ENCODE assay signal across 13 cellular contexts in genomic region chr13:75798353-75799245, GRCh38.
DNase-seq lines count a peak whose midpoint lies in the region; ATAC-seq and TF ChIP-seq lines count a peak whose summit lies in the region.
"Had no signal": no experiment of that assay in that cellular context is flagged by ENCODE, and none has a peak within 500 bp of the region (broad histone marks: within the 10 kb centered on the region; RNA-seq: fewer than 3 reads in every experiment).

No MANE protein-coding gene starts in this region.

- peaks cover 4% of the 10 kb centered on the region for H3K9me3 Mint-ChIP-seq in nephron progenitor cell
- H3K9me3 Mint-ChIP-seq: CD14-positive monocyte had no signal

- H3K36me3 ChIP-seq in RWPE2 (ENCODE audit: low read depth) (0 out of 2 replicates have a peak, but pooled peaks cover 6% of the 10 kb centered on the region), upper lobe of right lung (peaks cover 34% of the 10 kb centered on the region), H7 (replicated peaks; ENCODE audit: control insufficient read depth, insufficient read depth, low read length) (no peaks in the 10 kb centered on the region)
- H3K36me3 ChIP-seq: cardiac muscle cell had no signal

- no peaks in the 10 kb centered on the region for H3K27me3 ChIP-seq in RWPE2 (ENCODE audit: insufficient read depth, poor library complexity, severe bottlenecking)
- no peaks in the 10 kb centered on the region for H3K27me3 ChIP-seq in upper lobe of right lung
- no peaks in the 10 kb centered on the region for H3K27me3 ChIP-seq in H7 (ENCODE audit: control insufficient read depth, insufficient read depth, low read length)
- H3K27me3 ChIP-seq: cardiac muscle cell had no signal

- H3K27ac Mint-ChIP-seq in nephron progenitor cell: no peak overlapping the region
- H3K27ac Mint-ChIP-seq: CD14-positive monocyte had no signal

- H3K4me1 ChIP-seq in RWPE2 (ENCODE audit: insufficient read depth, poor library complexity, severe bottlenecking) (peaks cover 9% of the 10 kb centered on the region), upper lobe of right lung (peaks cover 7% of the 10 kb centered on the region)

- H3K9me3 ChIP-seq in RWPE2 (ENCODE audit: severe bottlenecking): no peaks in the 10 kb centered on the region
- H3K9me3 ChIP-seq in upper lobe of right lung: no peaks in the 10 kb centered on the region

- no peak overlapping the region for H3K4me3 Mint-ChIP-seq in nephron progenitor cell
- H3K4me3 Mint-ChIP-seq: CD14-positive monocyte had no signal

- H3K4me1 Mint-ChIP-seq in nephron progenitor cell: peaks cover 11% of the 10 kb centered on the region
- H3K4me1 Mint-ChIP-seq: CD14-positive monocyte had no signal

- no peaks in the 10 kb centered on the region for H3K36me3 Mint-ChIP-seq in nephron progenitor cell (ENCODE audit: low read depth)
- H3K36me3 Mint-ChIP-seq: CD14-positive monocyte had no signal

- no peak for TF ChIP-seq CTCF in RWPE2 (IDR thresholded peaks at IDR 0.05; ENCODE audit: poor library complexity, severe bottlenecking)
- TF ChIP-seq CTCF in fibroblast of pulmonary artery (IDR thresholded peaks at IDR 0.05; ENCODE audit: low read length, missing control alignments): no peak
- TF ChIP-seq CTCF in upper lobe of right lung (IDR thresholded peaks at IDR 0.05): no peak
- no peak for TF ChIP-seq CTCF in nephron progenitor cell (IDR thresholded peaks at IDR 0.05)

- H3K4me3 ChIP-seq in RWPE2 (ENCODE audit: severe bottlenecking): no peak overlapping the region
- H3K4me3 ChIP-seq in fibroblast of pulmonary artery (replicated peaks; ENCODE audit: low read depth, low read length): no peak overlapping the region
- H3K4me3 ChIP-seq in upper lobe of right lung: no peak overlapping the region
- H3K4me3 ChIP-seq in H7 (ENCODE audit: insufficient read depth, low read depth, low read length): no peak overlapping the region
- H3K4me3 ChIP-seq: cardiac muscle cell, K562 had no signal

- peaks cover 2% of the 10 kb centered on the region for H3K27me3 Mint-ChIP-seq in nephron progenitor cell (ENCODE audit: low read depth, poor library complexity)

- peak overlapping the region; percentile 30 for H3K27ac ChIP-seq in RWPE2 (ENCODE audit: poor library complexity, severe bottlenecking)
- H3K27ac ChIP-seq in upper lobe of right lung: no peak overlapping the region
- H3K27ac ChIP-seq: cardiac muscle cell had no signal

- peak; percentile 18 for DNase-seq in stimulated activated CD4-positive, alpha-beta T cell treated with anti-CD3 and anti-CD28 coated beads, Interleukin-15, amount 100 ng/mL, for 24 hours
- no peak for DNase-seq in stimulated activated CD4-positive, alpha-beta T cell treated with anti-CD3 and anti-CD28 coated beads, Interleukin-12 subunit alpha, Interleukin-12 subunit beta, amount 100 ng/mL, for 4 hours
- no peak for DNase-seq in RWPE2 (ENCODE audit: low spot score)
- peak; percentile 47 for DNase-seq in fibroblast of pulmonary artery (ENCODE audit: low read depth)
- no peak for DNase-seq in upper lobe of right lung
- DNase-seq in NOMO-1 treated with dmso at 0.1 percent for 144 hours (lab: John Stamatoyannopoulos, UW; ENCODE audit: unreplicated experiment): no peak
- no peak for DNase-seq in nephron progenitor cell
- DNase-seq in H7: no peak
- DNase-seq: activated CD4-positive, alpha-beta T cell treated with anti-CD3 and anti-CD28 coated beads, Interleukin-2, amount 50 U/mL, for 1 hour; glutamatergic neuron had no signal

- intact Hi-C loops in upper lobe of right lung (cut with DNase I): no loop called here

- ATAC-seq in RWPE2 (ENCODE audit: low read depth) (peak; percentile 83), upper lobe of right lung (peak; percentile 19)
- ATAC-seq: K562 had no signal

Comparison
In these comparisons a context has a peak if more than half of its experiments do, and no peak if none do; other contexts are left out.
1. DNase-seq: peak in stimulated activated CD4-positive, alpha-beta T cell treated with anti-CD3 and anti-CD28 coated beads, Interleukin-15, amount 100 ng/mL, for 24 hours (single experiment) and fibroblast of pulmonary artery (single experiment); none in stimulated activated CD4-positive, alpha-beta T cell treated with anti-CD3 and anti-CD28 coated beads, Interleukin-12 subunit alpha, Interleukin-12 subunit beta, amount 100 ng/mL, for 4 hours (single experiment), RWPE2 (single experiment), upper lobe of right lung (single experiment), NOMO-1 treated with dmso at 0.1 percent for 144 hours (single experiment), nephron progenitor cell (single experiment) and H7 (single experiment).